19 cellular contexts compared by ENCODE assay signal in the genomic region with DNA sequence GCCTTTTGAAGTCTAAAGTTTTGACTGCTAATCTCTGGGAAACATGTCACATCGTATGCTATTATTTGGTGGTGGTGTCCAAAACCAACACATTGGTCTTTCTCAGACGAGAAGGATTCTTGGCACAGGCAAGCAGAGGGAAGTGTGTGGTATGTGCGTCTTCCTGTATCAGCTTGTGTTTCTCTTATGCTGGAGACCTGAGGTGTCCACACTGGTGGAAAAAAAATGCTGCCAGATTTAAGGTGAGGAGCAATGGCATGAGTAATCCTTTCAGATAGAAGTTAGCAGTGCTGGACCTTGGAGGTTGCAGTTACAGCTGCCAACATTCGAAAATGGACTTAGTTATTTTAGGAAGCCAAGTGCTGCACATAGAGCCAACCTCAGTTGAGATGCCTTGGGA. TPM values are rescaled to one million over a fixed set of nuclear protein-coding genes. Genes with fewer than 3 reads are reported as not detected.
DNase-seq lines count a peak whose midpoint lies in the region; ATAC-seq, FAIRE-seq and TF ChIP-seq lines count a peak whose summit lies in the region.
"Had no signal": no experiment of that assay in that cellular context is flagged by ENCODE, and none has a peak within 500 bp of the region (broad histone marks: within the 10 kb centered on the region; RNA-seq: fewer than 3 reads in every experiment).

No MANE protein-coding gene starts in this region.

- H3K4me2 ChIP-seq in HepG2 (ENCODE audit: low read depth, low read length), result no peak overlapping the region
- H3K4me2 ChIP-seq: BLaER1 had no signal

- TF ChIP-seq EP300 in HepG2 (IDR thresholded peaks at IDR 0.05; ENCODE audit: low read depth in 2 of 2, low read length in 2 of 2) (no peak), HepG2 (CRISPR knock-in tag; IDR thresholded peaks at IDR 0.05; ENCODE audit: borderline replicate concordance) (no peak)

- TF ChIP-seq RAD21 in HepG2 (CRISPR knock-in tag; IDR thresholded peaks at IDR 0.05), result no peak

- TF ChIP-seq CTCF in chondrocyte (IDR thresholded peaks at IDR 0.05) (no peak), left ventricle myocardium inferior (IDR thresholded peaks at IDR 0.05; ENCODE audit: borderline replicate concordance) (no peak), HepG2 (CRISPR knock-in tag; IDR thresholded peaks at IDR 0.05) (no peak)

- CTCF ChIA-PET in HepG2 (lab: Yijun Ruan, JAX; ENCODE audit: low intra/inter-chr PET ratio, low total read pairs), result no interaction called here

- no TSS peak for BruUV-seq in HepG2 (replicated peaks; lab: Mats Ljungman, UMichigan)

- H3K27me3 ChIP-seq in left ventricle myocardium inferior (ENCODE audit: low read depth), result no peaks in the 10 kb centered on the region
- peaks cover 1 to 46% of the 10 kb centered on the region in 2 experiments; a peak in 4 of 5 replicates for H3K27me3 ChIP-seq in HepG2 (ENCODE audit: control insufficient read depth in 1 of 2, insufficient read depth in 2 of 2, low read length in 2 of 2)
- H3K27me3 ChIP-seq: BLaER1 had no signal

- H3K4me1 Mint-ChIP-seq in chondrocyte (ENCODE audit: low read depth), result peaks cover 34% of the 10 kb centered on the region

- peaks cover 21% of the 10 kb centered on the region for H3K27me3 Mint-ChIP-seq in chondrocyte (ENCODE audit: low read depth)

- no peaks in the 10 kb centered on the region for H3K79me2 ChIP-seq in HepG2 (ENCODE audit: insufficient read depth, low read length)

- ATAC-seq in HepG2, result no peak

- no peak overlapping the region for H2AFZ ChIP-seq in HepG2 (ENCODE audit: low read length)

- intact Hi-C loops in left ventricle myocardium inferior (cut with micrococcal nuclease), result no loop called here
- intact Hi-C loops in HepG2 (cut with micrococcal nuclease; ENCODE audit: unreplicated experiment), result no loop called here
- intact Hi-C loops in posterior cingulate gyrus (cut with DNase I), result no loop called here

- no peaks in the 10 kb centered on the region for H3K9me3 ChIP-seq in left ventricle myocardium inferior (replicated peaks)
- H3K9me3 ChIP-seq in HepG2 (ENCODE audit: low read length), result no peaks in the 10 kb centered on the region
- H3K9me3 ChIP-seq: BLaER1, neutrophil, upper lobe of right lung had no signal

- H3K9ac ChIP-seq in HepG2 (ENCODE audit: insufficient read depth, low read depth, low read length), result no peak overlapping the region
- H3K9ac ChIP-seq: BLaER1 had no signal

- H3K27ac Mint-ChIP-seq in chondrocyte (ENCODE audit: unreplicated experiment), result peak overlapping the region; percentile 50

- H3K36me3 Mint-ChIP-seq in chondrocyte (ENCODE audit: low read depth), result peaks cover 2% of the 10 kb centered on the region
- H3K36me3 Mint-ChIP-seq: brain had no signal

- FAIRE-seq in HepG2 (lab: Jason Lieb, UNC), result no peak
- FAIRE-seq: HTR-8/SVneo had no signal

- peak; percentile 96 for DNase-seq in NCI-H226
- DNase-seq in chondrocyte (ENCODE audit: low spot score), result no peak
- DNase-seq in left ventricle myocardium inferior, result no peak
- DNase-seq in HepG2 (ENCODE audit: low spot score), result no peak
- DNase-seq in stimulated activated CD4-positive, alpha-beta T cell treated with anti-CD3 and anti-CD28 coated beads, Interleukin-4, amount 100 ng/mL, for 4 hours, result no peak
- no peak for DNase-seq in EL
- no peak for DNase-seq in posterior cingulate gyrus
- DNase-seq: activated CD8-positive, alpha-beta memory T cell treated with anti-CD3 and anti-CD28 coated beads for 24 hours; activated effector memory CD4-positive, alpha-beta T cell treated with anti-CD3 and anti-CD28 coated beads, Interleukin-2, amount 50 U/mL, for 16 hours; DMS79 treated with DMSO at 0.1 percent for 48 hours; NCI-H1092; SW 1271; upper lobe of right lung had no signal

- no peaks in the 10 kb centered on the region for H4K20me1 ChIP-seq in HepG2 (ENCODE audit: insufficient read depth, low read length)
- H4K20me1 ChIP-seq: BLaER1 had no signal

- WGBS in HepG2 (ENCODE audit: low lambda C conversion rate), result 16% methylated on average over 4 of the region's 4 CpGs

- in situ Hi-C loops in HepG2 (cut with HindIII; ENCODE audit: extremely low pct_ligation_motif_present, low pct_unique_long_range_greater_than_20kb), result loop anchor here (5.0 kb wide), 1 partner anchor 38 kb away; no protein-coding TSS in a partner anchor

- peaks cover 83% of the 10 kb centered on the region for H3K4me1 ChIP-seq in left ventricle myocardium inferior
- peaks cover 15% of the 10 kb centered on the region for H3K4me1 ChIP-seq in HepG2 (ENCODE audit: insufficient read depth, low read length)
- H3K4me1 ChIP-seq: BLaER1 had no signal

- H3K4me3 ChIP-seq in left ventricle myocardium inferior (peak overlapping the region; percentile 9), skin epidermis (no peak overlapping the region), HepG2 (replicated peaks in 1 of 3; ENCODE audit: insufficient read depth in 1 of 3, low read depth in 2 of 3, low read length in 3 of 3) (no peak overlapping the region)
- H3K4me3 ChIP-seq: BLaER1, upper lobe of right lung had no signal

- H3K27ac ChIP-seq in left ventricle myocardium inferior (replicated peaks) (peak overlapping the region; percentile 75), skin epidermis (peak overlapping the region in 11 of 21 experiments; percentile 2 to 80 (median 48)), HepG2 (ENCODE audit: extremely low read length, insufficient read depth, low read length) (no peak overlapping the region)
- H3K27ac ChIP-seq: BLaER1, neutrophil, upper lobe of right lung, VCaP had no signal

- TF ChIP-seq POLR2A in HepG2 (IDR thresholded peaks at IDR 0.05; ENCODE audit: insufficient read depth in 1 of 2, low read depth in 2 of 2, low read length in 2 of 2), result no peak

- H3K36me3 ChIP-seq in left ventricle myocardium inferior (no peaks in the 10 kb centered on the region), HepG2 (replicated peaks in 1 of 2; ENCODE audit: control insufficient read depth in 1 of 2, insufficient read depth in 2 of 2, low read length in 2 of 2) (no peaks in the 10 kb centered on the region)
- H3K36me3 ChIP-seq: BLaER1, neutrophil, upper lobe of right lung had no signal

- POLR2A ChIA-PET in HepG2 (lab: Yijun Ruan, JAX), result no interaction called here

- peaks cover 4% of the 10 kb centered on the region for H3K9me3 Mint-ChIP-seq in chondrocyte (ENCODE audit: low read depth)

- no peak overlapping the region for H3K4me3 Mint-ChIP-seq in chondrocyte (ENCODE audit: unreplicated experiment)
- H3K4me3 Mint-ChIP-seq: brain had no signal

TF ChIP-seq in HepG2, 621 proteins besides CTCF, POLR2A, EP300 and RAD21 (continues in another document):
- TF ChIP-seq, protein P1, sequence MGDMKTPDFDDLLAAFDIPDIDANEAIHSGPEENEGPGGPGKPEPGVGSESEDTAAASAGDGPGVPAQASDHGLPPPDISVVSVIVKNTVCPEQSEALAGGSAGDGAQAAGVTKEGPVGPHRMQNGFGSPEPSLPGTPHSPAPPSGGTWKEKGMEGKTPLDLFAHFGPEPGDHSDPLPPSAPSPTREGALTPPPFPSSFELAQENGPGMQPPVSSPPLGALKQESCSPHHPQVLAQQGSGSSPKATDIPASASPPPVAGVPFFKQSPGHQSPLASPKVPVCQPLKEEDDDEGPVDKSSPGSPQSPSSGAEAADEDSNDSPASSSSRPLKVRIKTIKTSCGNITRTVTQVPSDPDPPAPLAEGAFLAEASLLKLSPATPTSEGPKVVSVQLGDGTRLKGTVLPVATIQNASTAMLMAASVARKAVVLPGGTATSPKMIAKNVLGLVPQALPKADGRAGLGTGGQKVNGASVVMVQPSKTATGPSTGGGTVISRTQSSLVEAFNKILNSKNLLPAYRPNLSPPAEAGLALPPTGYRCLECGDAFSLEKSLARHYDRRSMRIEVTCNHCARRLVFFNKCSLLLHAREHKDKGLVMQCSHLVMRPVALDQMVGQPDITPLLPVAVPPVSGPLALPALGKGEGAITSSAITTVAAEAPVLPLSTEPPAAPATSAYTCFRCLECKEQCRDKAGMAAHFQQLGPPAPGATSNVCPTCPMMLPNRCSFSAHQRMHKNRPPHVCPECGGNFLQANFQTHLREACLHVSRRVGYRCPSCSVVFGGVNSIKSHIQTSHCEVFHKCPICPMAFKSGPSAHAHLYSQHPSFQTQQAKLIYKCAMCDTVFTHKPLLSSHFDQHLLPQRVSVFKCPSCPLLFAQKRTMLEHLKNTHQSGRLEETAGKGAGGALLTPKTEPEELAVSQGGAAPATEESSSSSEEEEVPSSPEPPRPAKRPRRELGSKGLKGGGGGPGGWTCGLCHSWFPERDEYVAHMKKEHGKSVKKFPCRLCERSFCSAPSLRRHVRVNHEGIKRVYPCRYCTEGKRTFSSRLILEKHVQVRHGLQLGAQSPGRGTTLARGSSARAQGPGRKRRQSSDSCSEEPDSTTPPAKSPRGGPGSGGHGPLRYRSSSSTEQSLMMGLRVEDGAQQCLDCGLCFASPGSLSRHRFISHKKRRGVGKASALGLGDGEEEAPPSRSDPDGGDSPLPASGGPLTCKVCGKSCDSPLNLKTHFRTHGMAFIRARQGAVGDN (CRISPR knock-in tag; IDR thresholded peaks at IDR 0.05), result no peak
- TF ChIP-seq ZNF441 (CRISPR knock-in tag; IDR thresholded peaks at IDR 0.05; ENCODE audit: borderline replicate concordance) (no peak), ZNF563 (CRISPR knock-in tag; IDR thresholded peaks at IDR 0.05) (no peak)

RNA-seq across cellular contexts. Expression of a gene that starts 11.7 kb away (rescaled TPM):
- total RNA-seq in chondrocyte (63.6 to 104 TPM (median 97.3 TPM) in 3 replicates), left ventricle myocardium inferior (2,742 TPM), HepG2 (2016; rRNA removed; fragmentation: Illumina TruSeq; extraction: Trizol) (1.9 and 2.3 TPM in 2 replicates)
- 1.4 and 1.6 TPM in 2 replicates for total RNA-seq in HepG2 (2016; cell fraction: cytosol; rRNA removed; fragmentation: Illumina TruSeq; extraction: Trizol; ENCODE audit: low read depth)
- 1.9 and 2.3 TPM in 2 replicates for total RNA-seq in HepG2 (2016; cell fraction: insoluble cytoplasmic fraction; rRNA removed; fragmentation: Illumina TruSeq; extraction: Trizol)
- total RNA-seq in HepG2 (2016; cell fraction: membrane; rRNA removed; fragmentation: Illumina TruSeq; extraction: Trizol), result 1.4 and 1.7 TPM in 2 replicates
- 0.53 and 0.87 TPM in 2 replicates for total RNA-seq in HepG2 (2016; cell fraction: nucleus; rRNA removed; fragmentation: Illumina TruSeq; extraction: Trizol)
- polyA plus RNA-seq in HepG2 (2011; rRNA removed), result 44.2 and 74.8 TPM in 2 replicates
- polyA plus RNA-seq in HepG2 (2011; cell fraction: cytosol; rRNA removed), result 51.8 and 84.3 TPM in 2 replicates
- 19.1 and 28.9 TPM in 2 replicates for polyA plus RNA-seq in HepG2 (2011; cell fraction: nucleus; rRNA removed)
- 51.1 and 56.1 TPM in 2 replicates for polyA plus RNA-seq in HepG2 (2012)
- 1.8 and 2.5 TPM in 2 replicates for polyA plus RNA-seq in HepG2 (2016; cell fraction: cytosol; fragmentation: Illumina TruSeq; extraction: Trizol; ENCODE audit: low read depth)
- polyA plus RNA-seq in HepG2 (2016; cell fraction: insoluble cytoplasmic fraction; fragmentation: Illumina TruSeq; extraction: Trizol; ENCODE audit: low read depth), result 3.4 and 3.5 TPM in 2 replicates
- polyA plus RNA-seq in HepG2 (2016; cell fraction: membrane; fragmentation: Illumina TruSeq; extraction: Trizol; ENCODE audit: low read depth), result 1.9 and 2.2 TPM in 2 replicates
- polyA plus RNA-seq in HepG2 (2016; cell fraction: nucleus; fragmentation: Illumina TruSeq; extraction: Trizol; ENCODE audit: insufficient read depth, low read depth), result 1.0 and 1.6 TPM in 2 replicates
- polyA minus RNA-seq in HepG2 (2011; rRNA and poly(A)+ RNA removed; ENCODE audit: low replicate concordance), result 56.1 and 100.0 TPM in 2 replicates
- 18.5 and 23.7 TPM in 2 replicates for polyA minus RNA-seq in HepG2 (2011; cell fraction: cytosol; rRNA and poly(A)+ RNA removed)
- polyA minus RNA-seq in HepG2 (2011; cell fraction: nucleus; rRNA and poly(A)+ RNA removed), result 28.0 and 37.5 TPM in 2 replicates

Comparison
In these comparisons a context has a peak if more than half of its experiments do, and no peak if none do; other contexts are left out.
1. RNA of a gene that starts 11.7 kb away (total RNA-seq): 2,742 TPM in left ventricle myocardium inferior (single experiment) and 63.6 to 104 TPM in chondrocyte; 0.53 to 2.3 TPM in HepG2; every median in the first group is over 10 times any median in the second.